Comparison of ENCODE assay signal across 8 cellular contexts in the genomic region with DNA sequence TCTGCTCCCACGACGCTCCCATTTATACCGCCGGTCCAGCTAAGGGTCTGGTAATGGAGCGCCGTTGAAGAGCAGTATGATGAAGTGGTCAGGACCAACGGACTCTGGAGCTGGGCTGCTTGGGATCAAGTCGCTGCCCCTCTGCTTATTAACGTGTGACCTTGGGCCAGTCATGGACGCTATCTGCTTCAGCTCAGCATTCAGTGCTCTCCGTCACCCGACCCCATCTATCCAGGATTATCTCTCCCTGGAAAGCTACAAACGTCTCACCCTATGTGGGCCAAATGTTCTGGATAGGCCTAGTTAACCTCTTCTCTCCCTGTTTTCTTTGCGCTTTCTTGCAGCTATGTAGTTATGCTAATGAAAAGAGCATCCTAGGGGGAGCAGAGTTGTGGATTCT. TPM values are rescaled to one million over a fixed set of nuclear protein-coding genes. Genes with fewer than 3 reads are reported as not detected.
DNase-seq lines count a peak whose midpoint lies in the region; ATAC-seq and TF ChIP-seq lines count a peak whose summit lies in the region.

No MANE protein-coding gene starts in this region.

- CTCF ChIA-PET in SK-N-SH (lab: Yijun Ruan, JAX), result interaction anchor here (0.7 to 2.3 kb wide), 9 partner anchors 8 to 365 kb away, joined by 3 to 12 read pairs (median 4); no protein-coding TSS in a partner anchor

- H3K9me3 ChIP-seq in SK-N-SH (no peaks in the 10 kb centered on the region), prostate gland (no peaks in the 10 kb centered on the region)

- WGBS in SK-N-SH (ENCODE audit: low lambda C conversion rate), result 8% methylated on average over 14 of the region's 14 CpGs
- 7% methylated on average over 14 of the region's 14 CpGs for WGBS in prostate gland

- no peak for TF ChIP-seq RAD21 in SK-N-SH (IDR thresholded peaks at IDR 0.05; ENCODE audit: low read length)

- no peak for TF ChIP-seq EP300 in SK-N-SH (IDR thresholded peaks at IDR 0.05; ENCODE audit: borderline replicate concordance in 1 of 2, low read depth in 1 of 2, low read length in 1 of 2)

- POLR2A ChIA-PET in SK-N-SH (lab: Yijun Ruan, JAX), result interaction anchor here (0.5 to 1.1 kb wide), 3 partner anchors 13 to 96 kb away, joined by 3 read pairs; no protein-coding TSS in a partner anchor

- peak overlapping the region; percentile 79 for H3K4me2 ChIP-seq in SK-N-SH

- H3K36me3 ChIP-seq in SK-N-SH (replicated peaks in 1 of 2; ENCODE audit: control insufficient read depth in 1 of 2, insufficient read depth in 2 of 2, low read length in 1 of 2), result peaks cover 0 to 4% of the 10 kb centered on the region in 2 experiments
- H3K36me3 ChIP-seq in prostate gland, result no peaks in the 10 kb centered on the region

- H3K27me3 Mint-ChIP-seq in activated T-cell treated with anti-CD3 and anti-CD28 coated beads, Interleukin-2, amount 50 U/mL, for 4 hours (ENCODE audit: low read depth), result no peaks in the 10 kb centered on the region

- H3K4me3 Mint-ChIP-seq in activated T-cell treated with anti-CD3 and anti-CD28 coated beads, Interleukin-2, amount 50 U/mL, for 4 hours, result peak overlapping the region; percentile 99

- H3F3A ChIP-seq in SK-N-SH (replicated peaks; ENCODE audit: insufficient read depth), result peaks cover 4% of the 10 kb centered on the region

- H3K27ac ChIP-seq in SK-N-SH (ENCODE audit: low read depth in 2 of 2, low read length in 1 of 2) (peak overlapping the region; percentile 50 to 74; a peak in 2 of 4 replicates), prostate gland (no peak overlapping the region)

- H3K4me3 ChIP-seq in SK-N-SH (ENCODE audit: low read depth in 2 of 2, low read length in 1 of 2) (peak overlapping the region; percentile 74 to 96), foreskin fibroblast (ENCODE audit: low read depth in 1 of 2, low read length in 2 of 2) (peak overlapping the region; percentile 83 to 93), prostate gland (peak overlapping the region; percentile 74 to 95)

- H3K27me3 ChIP-seq in SK-N-SH (ENCODE audit: insufficient read depth) (no peaks in the 10 kb centered on the region), prostate gland (replicated peaks; ENCODE audit: insufficient read depth) (no peaks in the 10 kb centered on the region)

- no peak for TF ChIP-seq POLR2A in prostate gland (IDR thresholded peaks at IDR 0.05)

- no peaks in the 10 kb centered on the region for H4K20me1 ChIP-seq in SK-N-SH (ENCODE audit: insufficient read depth)

- peak overlapping the region; percentile 86 for H3K9ac ChIP-seq in SK-N-SH

- peaks cover 40% of the 10 kb centered on the region for H3K4me1 Mint-ChIP-seq in activated T-cell treated with anti-CD3 and anti-CD28 coated beads, Interleukin-2, amount 50 U/mL, for 4 hours (ENCODE audit: low read depth)

- H3K36me3 Mint-ChIP-seq in activated T-cell treated with anti-CD3 and anti-CD28 coated beads, Interleukin-2, amount 50 U/mL, for 4 hours (ENCODE audit: insufficient read depth), result peaks cover 20% of the 10 kb centered on the region

- H3K9me3 Mint-ChIP-seq in activated T-cell treated with anti-CD3 and anti-CD28 coated beads, Interleukin-2, amount 50 U/mL, for 4 hours, result no peaks in the 10 kb centered on the region

- no peak for ATAC-seq in activated T-cell treated with anti-CD3 and anti-CD28 coated beads, Interleukin-2, amount 50 U/mL, for 4 hours
- ATAC-seq in GM18861 (IDR thresholded peaks at IDR 0.05; ENCODE audit: unreplicated experiment), result no peak

- TF ChIP-seq CTCF in SK-N-SH (IDR thresholded peaks at IDR 0.05), result no peak
- no peak for TF ChIP-seq CTCF in foreskin fibroblast (IDR thresholded peaks at IDR 0.05; ENCODE audit: low read depth, low read length)
- no peak for TF ChIP-seq CTCF in prostate gland (IDR thresholded peaks at IDR 0.05)

- intact Hi-C loops in prostate gland (cut with DNase I), result no loop called here

- peak overlapping the region; percentile 97 for H2AFZ ChIP-seq in SK-N-SH (ENCODE audit: low read depth)

- no peak for DNase-seq in activated T-cell treated with anti-CD3 and anti-CD28 coated beads, Interleukin-2, amount 50 U/mL, for 4 hours
- DNase-seq in activated T-cell treated with anti-CD3 and anti-CD28 coated beads for 4 hours (no peak), SK-N-SH (peak; percentile 52), foreskin fibroblast (peak in 1 of 2 donors; percentile 2), prostate gland (ENCODE audit: low spot score) (no peak), NOMO-1 treated with DMSO at 0.1 percent for 48 hours (lab: John Stamatoyannopoulos, UW; ENCODE audit: unreplicated experiment) (no peak), amygdala (lab: John Stamatoyannopoulos, UW) (no peak)

- H3K79me2 ChIP-seq in SK-N-SH (ENCODE audit: insufficient read depth), result peaks cover 59% of the 10 kb centered on the region

- H3K4me1 ChIP-seq in SK-N-SH (ENCODE audit: control insufficient read depth in 1 of 2, insufficient read depth in 2 of 2, low read depth in 1 of 2, low read length in 1 of 2) (peaks cover 6 to 11% of the 10 kb centered on the region in 2 experiments; a peak in 1 of 4 replicates), prostate gland (replicated peaks) (no peaks in the 10 kb centered on the region)

- H3K9me2 ChIP-seq in SK-N-SH, result no peaks in the 10 kb centered on the region

TF ChIP-seq in SK-N-SH, 30 proteins besides CTCF, POLR2A, EP300 and RAD21:
- no peak for TF ChIP-seq USF1 (IDR thresholded peaks at IDR 0.05; ENCODE audit: borderline replicate concordance, low read depth)
- no peak for TF ChIP-seq SIN3A (IDR thresholded peaks at IDR 0.05; ENCODE audit: borderline replicate concordance, low read depth, low read length)
- TF ChIP-seq RCOR1 (IDR thresholded peaks at IDR 0.05; ENCODE audit: low read length), result no peak
- no peak for TF ChIP-seq PBX3 (IDR thresholded peaks at IDR 0.05)
- TF ChIP-seq MXI1 (IDR thresholded peaks at IDR 0.05; ENCODE audit: low read depth, low read length), result no peak
- no peak for TF ChIP-seq MAX (IDR thresholded peaks at IDR 0.05; ENCODE audit: low read depth)

RNA-seq across cellular contexts. Expression of gene MSH2, which starts 0.9 kb away (rescaled TPM):
- 10 to 100 TPM; 44.1 to 54.0 (median 53.1) TPM for total RNA-seq in activated T-cell treated with anti-CD3 and anti-CD28 coated beads, Interleukin-2, amount 50 U/mL, for 4 hours
- 13.7 and 16.4 TPM in 2 replicates for polyA plus RNA-seq in SK-N-SH (2012; rRNA removed)
- polyA plus RNA-seq in SK-N-SH (2012; cell fraction: cytosol; rRNA removed), result 21.8 and 22.6 TPM in 2 replicates
- 5.5 and 10.7 TPM in 2 replicates for polyA plus RNA-seq in SK-N-SH (2012; cell fraction: nucleus; rRNA removed)
- 10 to 100 TPM; 14.0 to 17.9 TPM for total RNA-seq in prostate gland

RNA-seq across cellular contexts. Expression of gene EPCAM, which starts 34.7 kb away (rescaled TPM):
- 1 to 10 TPM in 1 of 3 donors, under 1 TPM in 2; 0.51 to 1.0 (median 0.90) TPM for total RNA-seq in activated T-cell treated with anti-CD3 and anti-CD28 coated beads, Interleukin-2, amount 50 U/mL, for 4 hours
- 0.43 and 0.54 TPM in 2 replicates for polyA plus RNA-seq in SK-N-SH (2012; rRNA removed)
- polyA plus RNA-seq in SK-N-SH (2012; cell fraction: cytosol; rRNA removed), result 0.49 and 0.80 TPM in 2 replicates
- 1.1 and 1.3 TPM in 2 replicates for polyA plus RNA-seq in SK-N-SH (2012; cell fraction: nucleus; rRNA removed)
- 10 to 100 TPM; 38.8 to 59.9 TPM for total RNA-seq in prostate gland

Comparison
In these comparisons a context has a peak if more than half of its experiments do, and no peak if none do; other contexts are left out.
1. H3K27ac ChIP-seq: peak in SK-N-SH (2 of 2); none in prostate gland (0 of 2).
2. RNA of gene EPCAM, which starts 34.7 kb away (total RNA-seq): 38.8 to 59.9 TPM in prostate gland; 0.51 to 1.0 TPM in activated T-cell treated with anti-CD3 and anti-CD28 coated beads, Interleukin-2, amount 50 U/mL, for 4 hours; every median in the first group is over 10 times any median in the second.
3. Peak in every context shown above with its lines, with median percentiles within 50 percentile points of each other: H3K4me3 ChIP-seq.